15 cellular contexts compared by ENCODE assay signal in genomic region chr10:35353805-35354204, GRCh38. TPM values are rescaled to one million over a fixed set of nuclear protein-coding genes. Genes with fewer than 3 reads are reported as not detected.
DNase-seq lines count a peak whose midpoint lies in the region; ATAC-seq, FAIRE-seq and TF ChIP-seq lines count a peak whose summit lies in the region.
"Had no signal": no experiment of that assay in that cellular context is flagged by ENCODE, and none has a peak within 500 bp of the region (broad histone marks: within the 10 kb centered on the region; RNA-seq: fewer than 3 reads in every experiment).

No MANE protein-coding gene starts in this region.

- TF ChIP-seq RAD21 in K562 (CRISPR knock-in tag; conservative IDR thresholded peaks at IDR 0.05 in 1 of 2, IDR thresholded peaks at IDR 0.05 in 1 of 2) = no peak

- H3K9me1 ChIP-seq in K562 (ENCODE audit: control insufficient read depth, insufficient read depth, low read length) = peaks cover 8% of the 10 kb centered on the region

- TF ChIP-seq EP300 in K562 (IDR thresholded peaks at IDR 0.05; ENCODE audit: low read length) = no peak

- ATAC-seq in stimulated activated naive CD8-positive, alpha-beta T cell treated with anti-CD3 and anti-CD28 coated beads, Interleukin-15, amount 100 ng/mL, for 72 hours = no peak
- ATAC-seq in HG03103 (IDR thresholded peaks at IDR 0.05; ENCODE audit: low read depth, unreplicated experiment) (peak; percentile 35), K562 (peak; percentile 34), body of pancreas (no peak)

- POLR2A ChIA-PET in K562 (lab: Yijun Ruan, JAX) = interaction anchor here (6.0 kb wide), 1 partner anchor 11 kb away, joined by 35 read pairs; no protein-coding TSS in a partner anchor

- no peak overlapping the region for H3K27ac ChIP-seq in K562 (ENCODE audit: extremely low read depth, low read depth, low read length)
- no peak overlapping the region for H3K27ac ChIP-seq in colonic mucosa
- no peak overlapping the region for H3K27ac ChIP-seq in body of pancreas
- H3K27ac ChIP-seq: esophagus squamous epithelium, WERI-Rb-1 had no signal

- peaks cover 4% of the 10 kb centered on the region for H3K36me3 Mint-ChIP-seq in stimulated activated naive CD8-positive, alpha-beta T cell treated with anti-CD3 and anti-CD28 coated beads, Interleukin-15, Interleukin-2, amounts not matched to agents 100 ng/mL and 50 ng/mL, for 24 hours (ENCODE audit: low read depth)

- H3K9ac ChIP-seq in K562 (ENCODE audit: insufficient read depth in 1 of 2, low read depth in 2 of 2, low read length in 2 of 2) = peak overlapping the region in 1 of 2 experiments; percentile 69; a peak in 1 of 4 replicates
- H3K9ac ChIP-seq in colonic mucosa (ENCODE audit: low read depth in 2 of 2, low read length in 2 of 2) = no peak overlapping the region

- no peak for FAIRE-seq in K562 (lab: Jason Lieb, UNC)
- FAIRE-seq: kidney had no signal

- no peak for TF ChIP-seq POLR2A in K562 (conservative IDR thresholded peaks at IDR 0.05)
- no peak for TF ChIP-seq POLR2A in body of pancreas (IDR thresholded peaks at IDR 0.05)

- in situ Hi-C loops in K562 (cut with MboI) = no loop called here

- peaks cover 46% of the 10 kb centered on the region for H4K20me1 ChIP-seq in K562 (replicated peaks; ENCODE audit: control insufficient read depth, insufficient read depth, low read length)

- CTCF ChIA-PET in K562 (lab: Yijun Ruan, JAX; ENCODE audit: low intra/inter-chr PET ratio) = no interaction called here

- H3K4me1 Mint-ChIP-seq in stimulated activated naive CD8-positive, alpha-beta T cell treated with anti-CD3 and anti-CD28 coated beads, Interleukin-15, Interleukin-2, amounts not matched to agents 100 ng/mL and 50 ng/mL, for 24 hours (ENCODE audit: low read depth) = peaks cover 95% of the 10 kb centered on the region
- H3K4me1 Mint-ChIP-seq in stimulated activated naive CD8-positive, alpha-beta T cell treated with anti-CD3 and anti-CD28 coated beads, Interleukin-15, amount 100 ng/mL, for 72 hours = peaks cover 100% of the 10 kb centered on the region

- DNase-seq in stimulated activated naive CD8-positive, alpha-beta T cell treated with anti-CD3 and anti-CD28 coated beads, Interleukin-15, amount 100 ng/mL, for 72 hours = no peak
- DNase-seq in K562 (ENCODE audit: extremely low read depth in 1 of 4, low spot score in 3 of 4) (no peak), colonic mucosa (no peak), body of pancreas (no peak), NCI-H82 (lab: John Stamatoyannopoulos, UW) (no peak), NCI-H2171 treated with DMSO at 0.1 percent for 48 hours (lab: John Stamatoyannopoulos, UW) (no peak)
- DNase-seq: central memory CD4-positive, alpha-beta T cell; esophagus squamous epithelium; kidney; NCI-H524 treated with DMSO at 0.1 percent for 48 hours; nephron progenitor cell; WERI-Rb-1 had no signal

- TF ChIP-seq CTCF in K562 (IDR thresholded peaks at IDR 0.05 in 2 of 3, conservative IDR thresholded peaks at IDR 0.05 in 1 of 3; ENCODE audit: insufficient read depth in 2 of 3, low read depth in 1 of 3, low read length in 3 of 3) (no peak), colonic mucosa (IDR thresholded peaks at IDR 0.05) (no peak), body of pancreas (IDR thresholded peaks at IDR 0.05) (no peak)

- BruUV-seq in K562 (replicated peaks; lab: Mats Ljungman, UMichigan) = no TSS peak

- H3K4me3 ChIP-seq in K562 (no peak overlapping the region), colonic mucosa (no peak overlapping the region), body of pancreas (no peak overlapping the region)
- H3K4me3 ChIP-seq: esophagus squamous epithelium, smooth muscle cell had no signal

- H2AFZ ChIP-seq in K562 (ENCODE audit: low read depth, low read length) = no peak overlapping the region

- H3K27me3 ChIP-seq in K562 (ENCODE audit: control insufficient read depth in 2 of 2, insufficient read depth in 2 of 2, low read length in 2 of 2) (no peaks in the 10 kb centered on the region), colonic mucosa (no peaks in the 10 kb centered on the region), body of pancreas (no peaks in the 10 kb centered on the region)
- H3K27me3 ChIP-seq: esophagus squamous epithelium had no signal

- H3K27ac Mint-ChIP-seq in stimulated activated naive CD8-positive, alpha-beta T cell treated with anti-CD3 and anti-CD28 coated beads, Interleukin-15, Interleukin-2, amounts not matched to agents 100 ng/mL and 50 ng/mL, for 24 hours = peak overlapping the region; percentile 53
- no peak overlapping the region for H3K27ac Mint-ChIP-seq in stimulated activated naive CD8-positive, alpha-beta T cell treated with anti-CD3 and anti-CD28 coated beads, Interleukin-15, amount 100 ng/mL, for 72 hours
- H3K27ac Mint-ChIP-seq: nephron progenitor cell had no signal

- intact Hi-C loops in K562 (cut with micrococcal nuclease) (no loop called here), colonic mucosa (cut with DNase I) (no loop called here), body of pancreas (cut with DNase I) (no loop called here)

- H3K27me3 Mint-ChIP-seq in stimulated activated naive CD8-positive, alpha-beta T cell treated with anti-CD3 and anti-CD28 coated beads, Interleukin-15, Interleukin-2, amounts not matched to agents 100 ng/mL and 50 ng/mL, for 24 hours = no peaks in the 10 kb centered on the region
- no peaks in the 10 kb centered on the region for H3K27me3 Mint-ChIP-seq in stimulated activated naive CD8-positive, alpha-beta T cell treated with anti-CD3 and anti-CD28 coated beads, Interleukin-15, amount 100 ng/mL, for 72 hours

- no peaks in the 10 kb centered on the region for H3K9me3 Mint-ChIP-seq in stimulated activated naive CD8-positive, alpha-beta T cell treated with anti-CD3 and anti-CD28 coated beads, Interleukin-15, Interleukin-2, amounts not matched to agents 100 ng/mL and 50 ng/mL, for 24 hours
- H3K9me3 Mint-ChIP-seq in stimulated activated naive CD8-positive, alpha-beta T cell treated with anti-CD3 and anti-CD28 coated beads, Interleukin-15, amount 100 ng/mL, for 72 hours = no peaks in the 10 kb centered on the region
- H3K9me3 Mint-ChIP-seq: nephron progenitor cell had no signal

- H3K4me1 ChIP-seq in K562 (replicated peaks in 1 of 2; ENCODE audit: control insufficient read depth in 2 of 2, insufficient read depth in 2 of 2, low read length in 2 of 2) = peaks cover 12 to 48% of the 10 kb centered on the region in 2 experiments; a peak in 4 of 5 replicates
- no peaks in the 10 kb centered on the region for H3K4me1 ChIP-seq in colonic mucosa
- H3K4me1 ChIP-seq in body of pancreas = peaks cover 27% of the 10 kb centered on the region

- H3K36me3 ChIP-seq in K562 (ENCODE audit: control insufficient read depth, insufficient read depth, low read length) = peaks cover 4% of the 10 kb centered on the region; the same call in 2 of the 3 replicates
- H3K36me3 ChIP-seq in colonic mucosa = no peaks in the 10 kb centered on the region
- H3K36me3 ChIP-seq in body of pancreas (replicated peaks in 1 of 2; ENCODE audit: insufficient read depth in 1 of 2, low read depth in 2 of 2) = no peaks in the 10 kb centered on the region
- H3K36me3 ChIP-seq: esophagus squamous epithelium, WERI-Rb-1 had no signal

- no peaks in the 10 kb centered on the region for H3K9me3 ChIP-seq in K562 (replicated peaks; ENCODE audit: control insufficient read depth, insufficient read depth, low read depth, low read length)
- no peaks in the 10 kb centered on the region for H3K9me3 ChIP-seq in colonic mucosa
- H3K9me3 ChIP-seq in body of pancreas = no peaks in the 10 kb centered on the region
- H3K9me3 ChIP-seq: esophagus squamous epithelium had no signal

- 58% methylated on average over 1 of the region's 1 CpG for WGBS in K562 (ENCODE audit: insufficient coverage, low coverage, missing lambda C conversion rate)
- 80 to 100% methylated on average over 1 of the region's 1 CpG for WGBS in body of pancreas, 2 donors

- H3K4me2 ChIP-seq in K562 (ENCODE audit: insufficient read depth, low read length) = no peak overlapping the region; the same call in 1 of the 2 replicates
- H3K4me2 ChIP-seq: smooth muscle cell had no signal

- peaks cover 99% of the 10 kb centered on the region for H3K79me2 ChIP-seq in K562 (ENCODE audit: control insufficient read depth, insufficient read depth, low read length)

- H3K4me3 Mint-ChIP-seq in stimulated activated naive CD8-positive, alpha-beta T cell treated with anti-CD3 and anti-CD28 coated beads, Interleukin-15, Interleukin-2, amounts not matched to agents 100 ng/mL and 50 ng/mL, for 24 hours = no peak overlapping the region
- H3K4me3 Mint-ChIP-seq in stimulated activated naive CD8-positive, alpha-beta T cell treated with anti-CD3 and anti-CD28 coated beads, Interleukin-15, amount 100 ng/mL, for 72 hours = no peak overlapping the region
- H3K4me3 Mint-ChIP-seq: nephron progenitor cell had no signal

TF ChIP-seq in K562, 482 proteins besides CTCF, POLR2A, EP300 and RAD21 (continues in another document):
- TF ChIP-seq BHLHE40 (IDR thresholded peaks at IDR 0.05; ENCODE audit: low read length) = no peak
- TF ChIP-seq KDM4B (IDR thresholded peaks at IDR 0.05; ENCODE audit: borderline replicate concordance in 2 of 2, low read depth in 1 of 2) = no peak
- no peak for TF ChIP-seq ZNF324 (CRISPR knock-in tag; IDR thresholded peaks at IDR 0.05)
- TF ChIP-seq ZFP1 (CRISPR knock-in tag; IDR thresholded peaks at IDR 0.05) = no peak
- no peak for TF ChIP-seq RNF2 (IDR thresholded peaks at IDR 0.05)

RNA-seq across cellular contexts. Expression of gene CCNY, which starts 17.5 kb away (rescaled TPM):
- 53.7 and 58.2 TPM in 2 replicates for total RNA-seq in K562 (2011; cell fraction: chromatin; rRNA removed; ENCODE audit: low replicate concordance)
- total RNA-seq in K562 (2011; cell fraction: nucleolus; rRNA removed) = 22.3 and 25.7 TPM in 2 replicates
- 32.0 and 43.7 TPM in 2 replicates for total RNA-seq in K562 (2011; cell fraction: nucleoplasm; rRNA removed)
- 28.4 and 32.9 TPM in 2 replicates for total RNA-seq in K562 (2014; rRNA removed)
- 42.1 and 52.6 TPM in 2 replicates for total RNA-seq in K562 (2014; rRNA removed; fragmentation: Illumina TruSeq; extraction: Trizol)
- total RNA-seq in K562 (2015; rRNA removed; fragmentation: Illumina TruSeq; extraction: Trizol) = 38.3 and 38.6 TPM in 2 replicates
- 69.2 and 76.9 TPM in 2 replicates for total RNA-seq in K562 (2021)
- 87.9 and 109 TPM in 2 replicates for polyA plus RNA-seq in K562 (2011; rRNA removed)
- 32.2 and 62.8 TPM in 2 replicates for polyA plus RNA-seq in K562 (2011; cell fraction: cytosol; rRNA removed)
- polyA plus RNA-seq in K562 (2011; cell fraction: nucleus; rRNA removed) = 31.7 and 55.0 TPM in 2 replicates
- polyA plus RNA-seq in K562 (2012) = 57.6 and 72.6 TPM in 2 replicates
- 59.9 and 73.2 TPM in 2 replicates for polyA plus RNA-seq in K562 (2014; fragmentation: Illumina TruSeq; extraction: Trizol)
- 1 to 10 TPM; 8.4 to 9.1 TPM for polyA plus RNA-seq in K562 (2014; fragmentation: Nextera tagmentation; extraction: Ambion mirVana)
- 26.2 and 44.6 TPM in 2 replicates for polyA plus RNA-seq in K562 (2014; rRNA removed)
- 126 and 138 TPM in 2 replicates for polyA minus RNA-seq in K562 (2011; rRNA and poly(A)+ RNA removed)
- polyA minus RNA-seq in K562 (2011; cell fraction: cytosol; rRNA and poly(A)+ RNA removed) = 34.0 and 62.3 TPM in 2 replicates
- 17.1 and 38.9 TPM in 2 replicates for polyA minus RNA-seq in K562 (2011; cell fraction: nucleus; rRNA and poly(A)+ RNA removed)
- total RNA-seq in colonic mucosa = 10 to 100 TPM; 43.5 to 68.6 TPM
- 10 to 100 TPM in 1 of 2 donors, 1 to 10 TPM in 1; 9.6 to 18.9 TPM for total RNA-seq in body of pancreas

Comparison
In these comparisons a context has a peak if more than half of its experiments do, and no peak if none do; other contexts are left out.
1. ATAC-seq: peak in HG03103 (single experiment) and K562 (single experiment); none in stimulated activated naive CD8-positive, alpha-beta T cell treated with anti-CD3 and anti-CD28 coated beads, Interleukin-15, amount 100 ng/mL, for 72 hours (single experiment) and body of pancreas (single experiment).